Comparison of ENCODE assay signal across 24 cellular contexts in genomic region chr7:151897951-151898686, GRCh38. TPM values are rescaled to one million over a fixed set of nuclear protein-coding genes. Genes with fewer than 3 reads are reported as not detected.
"Had no signal": no experiment of that assay in that cellular context is flagged by ENCODE, and none has a peak within 500 bp of the region (broad histone marks: within the 10 kb centered on the region; RNA-seq: fewer than 3 reads in every experiment).

No MANE protein-coding gene starts in this region.

- H3K36me3 ChIP-seq: heart right ventricle, lower lobe of right lung, suprapubic skin, transverse colon, uterus had no signal

- H3K27me3 ChIP-seq: body of pancreas, transverse colon, uterus had no signal

- H3K4me3 ChIP-seq: body of pancreas, lower lobe of right lung, psoas muscle, skin epidermis, transverse colon, uterus had no signal

- H3K27ac ChIP-seq: heart right ventricle, lower lobe of right lung, psoas muscle, skin epidermis, uterus had no signal

- H3K4me1 ChIP-seq: lower lobe of right lung, psoas muscle, uterus had no signal

- DNase-seq: activated CD4-positive, alpha-beta memory T cell treated with anti-CD3 and anti-CD28 coated beads, Interleukin-2, amount 10 ng/mL, durations not matched to agents 7 days and 5 days; activated CD4-positive, alpha-beta T cell treated with anti-CD3 and anti-CD28 coated beads for 48 hours; activated CD4-positive, CD25-positive, alpha-beta regulatory T cell; activated CD8-positive, alpha-beta memory T cell treated with anti-CD3 and anti-CD28 coated beads, Interleukin-2, amount 10 ng/mL, durations not matched to agents 7 days and 5 days; activated naive CD4-positive, alpha-beta T cell treated with Interleukin-2 at 50 U/mL for 16 hours; activated naive CD8-positive, alpha-beta T cell treated with anti-CD3 and anti-CD28 coated beads, Interleukin-2, amount 10 ng/mL, durations not matched to agents 7 days and 5 days; heart right ventricle; left colon; lower lobe of right lung; psoas muscle; right cardiac atrium; stimulated activated CD4-positive, alpha-beta T cell treated with anti-CD3 and anti-CD28 coated beads, Interleukin-15, amount 100 ng/mL, for 24 hours; stimulated activated CD4-positive, alpha-beta T cell treated with anti-CD3 and anti-CD28 coated beads, Interleukin-4, amount 100 ng/mL, for 1 hour; stimulated activated naive CD8-positive, alpha-beta T cell treated with anti-CD3 and anti-CD28 coated beads, Interleukin-15, amount 100 ng/mL, for 72 hours; T-helper 2 cell; transverse colon; uterus had no signal

- ATAC-seq: activated CD8-positive, alpha-beta memory T cell treated with anti-CD3 and anti-CD28 coated beads, Interleukin-2, amount 10 ng/mL, durations not matched to agents 7 days and 5 days; lower lobe of right lung; natural killer cell treated with Interleukin-12 subunit alpha and Interleukin-12 subunit beta and Interleukin-15 and Interleukin-18, amount 100 ng/mL, for 72 hours; psoas muscle; stimulated activated naive CD8-positive, alpha-beta T cell treated with anti-CD3 and anti-CD28 coated beads, Interleukin-15, amount 100 ng/mL, for 72 hours had no signal

- H3K9me3 ChIP-seq: body of pancreas, heart right ventricle, lower lobe of right lung, psoas muscle, suprapubic skin, transverse colon, uterus had no signal

RNA-seq across cellular contexts. Expression of gene GALNTL5, which starts 58.1 kb away (rescaled TPM):
- total RNA-seq: activated CD4-positive, alpha-beta memory T cell treated with anti-CD3 and anti-CD28 coated beads, Interleukin-2, amount 10 ng/mL, durations not matched to agents 7 days and 5 days; activated CD8-positive, alpha-beta memory T cell treated with anti-CD3 and anti-CD28 coated beads, Interleukin-2, amount 10 ng/mL, durations not matched to agents 7 days and 5 days; activated naive CD8-positive, alpha-beta T cell treated with anti-CD3 and anti-CD28 coated beads, Interleukin-2, amount 10 ng/mL, durations not matched to agents 7 days and 5 days; body of pancreas; cardiac septum; left colon; lower lobe of right lung; natural killer cell treated with Interleukin-12 subunit alpha and Interleukin-12 subunit beta and Interleukin-15 and Interleukin-18, amount 100 ng/mL, for 72 hours; omental fat pad; psoas muscle; suprapubic skin; transverse colon; uterus had no signal
- polyA plus RNA-seq: esophagus, heart right ventricle, psoas muscle, right cardiac atrium had no signal
